In genomic region chr15:68584704-68585573, GRCh38 we compare ENCODE assay signal across 14 cellular contexts. TPM values are rescaled to one million over a fixed set of nuclear protein-coding genes. Genes with fewer than 3 reads are reported as not detected.
A peak's percentile ranks its signal among the peaks of the same experiment; 100 is the strongest.
DNase-seq lines count a peak whose midpoint lies in the region; ATAC-seq and TF ChIP-seq lines count a peak whose summit lies in the region.
"Had no signal": no experiment of that assay in that cellular context is flagged by ENCODE, and none has a peak within 500 bp of the region (broad histone marks: within the 10 kb centered on the region; RNA-seq: fewer than 3 reads in every experiment).

No MANE protein-coding gene starts in this region.

- peak overlapping the region; percentile 77 for H3K27ac ChIP-seq in temporal lobe (ENCODE audit: low read depth, low read length)
- H3K27ac ChIP-seq: 22Rv1, KMS-11, SJSA1 had no signal

- TF ChIP-seq CTCF in GM10266 (IDR thresholded peaks at IDR 0.05; ENCODE audit: control insufficient read depth, insufficient read depth, low read depth, missing control alignments) = no peak

- peak; percentile 8 for ATAC-seq in left ventricle myocardium superior
- ATAC-seq in GM21723 (IDR thresholded peaks at IDR 0.05; ENCODE audit: unreplicated experiment) = no peak

- intact Hi-C loops in left ventricle myocardium superior (cut with micrococcal nuclease) = no loop called here

- DNase-seq in DMS 273 (lab: John Stamatoyannopoulos, UW; ENCODE audit: unreplicated experiment) (peak; percentile 70), DMS 273 treated with DMSO at 0.1 percent for 48 hours (lab: John Stamatoyannopoulos, UW) (no peak), NCI-H82 (lab: John Stamatoyannopoulos, UW) (peak; percentile 95), left ventricle myocardium superior (no peak), GOT3 (lab: John Stamatoyannopoulos, UW) (no peak), GM10266 (ENCODE audit: extremely low spot score) (no peak)
- DNase-seq: activated B cell treated with CpG ODN at 0.5 μM for 24 hours, DMS53, NCI-H774 had no signal

RNA-seq across cellular contexts. Expression of gene CORO2B, which starts 6.1 kb away (rescaled TPM):
- total RNA-seq in left ventricle myocardium superior = 5.9 TPM
- total RNA-seq in temporal lobe = 28.0 TPM
- total RNA-seq: SJSA1 had no signal

Comparison
In these comparisons a context has a peak if more than half of its experiments do, and no peak if none do; other contexts are left out.
1. DNase-seq: peak in DMS 273 (single experiment) and NCI-H82 (single experiment); none in DMS 273 treated with DMSO at 0.1 percent for 48 hours (single experiment), left ventricle myocardium superior (single experiment), GOT3 (single experiment) and GM10266 (single experiment).